ENCODE assay signal across 34 cellular contexts in genomic region chr12:100520048-100520769, GRCh38. TPM values are rescaled to one million over a fixed set of nuclear protein-coding genes. Genes with fewer than 3 reads are reported as not detected.
"Had no signal": no experiment of that assay in that cellular context is flagged by ENCODE, and none has a peak within 500 bp of the region (broad histone marks: within the 10 kb centered on the region; RNA-seq: fewer than 3 reads in every experiment).

No MANE protein-coding gene starts in this region.

- H3K27me3 Mint-ChIP-seq: activated B cell treated with CpG ODN at 0.5 μM for 24 hours had no signal

- H3K4me3 Mint-ChIP-seq: activated B cell treated with CpG ODN at 0.5 μM for 24 hours; activated CD4-positive, alpha-beta memory T cell treated with anti-CD3 and anti-CD28 coated beads for 36 hours; activated naive CD4-positive, alpha-beta T cell treated with anti-CD3 and anti-CD28 coated beads for 36 hours; activated T-cell treated with anti-CD3 and anti-CD28 coated beads, Interleukin-2, amount 50 U/mL, for 4 hours; activated T-helper 1 cell treated with anti-CD3 and anti-CD28 coated beads, Interleukin-12 subunit alpha, Interleukin-12 subunit beta, Interleukin-2, Interleukin-4 antibody, amounts not matched to agents 30 ng/mL and 10 ng/mL and 1 ng/mL, durations not matched to agents 14 hours and 24 hours and 36 hours; brain had no signal

- H3K36me3 Mint-ChIP-seq: activated CD4-positive, alpha-beta memory T cell treated with anti-CD3 and anti-CD28 coated beads for 36 hours; brain had no signal

- FAIRE-seq: astrocyte, bronchial epithelial cell had no signal

- H3K4me1 Mint-ChIP-seq: activated B cell treated with CpG ODN at 0.5 μM for 24 hours, brain had no signal

- H3K9me3 ChIP-seq: adrenal gland had no signal

- ATAC-seq: activated naive CD4-positive, alpha-beta T cell treated with anti-CD3 and anti-CD28 coated beads, Interleukin-2, amount 50 U/mL, for 72 hours; activated T-cell treated with anti-CD3 and anti-CD28 coated beads, Interleukin-2, amount 50 U/mL, for 4 hours had no signal

- H3K4me3 ChIP-seq: adrenal gland had no signal

- H3K9me3 Mint-ChIP-seq: activated naive CD4-positive, alpha-beta T cell treated with anti-CD3 and anti-CD28 coated beads for 36 hours had no signal

- H3K36me3 ChIP-seq: adrenal gland had no signal

- H3K27me3 ChIP-seq: adrenal gland had no signal

- H3K27ac ChIP-seq: VCaP had no signal

- H3K27ac Mint-ChIP-seq: activated B cell treated with CpG ODN at 0.5 μM for 24 hours; activated CD4-positive, alpha-beta memory T cell treated with anti-CD3 and anti-CD28 coated beads for 36 hours; activated naive CD4-positive, alpha-beta T cell treated with anti-CD3 and anti-CD28 coated beads for 36 hours; activated naive CD4-positive, alpha-beta T cell treated with anti-CD3 and anti-CD28 coated beads, Interleukin-2, amount 50 U/mL, for 72 hours; activated T-helper 1 cell treated with anti-CD3 and anti-CD28 coated beads, Interleukin-12 subunit alpha, Interleukin-12 subunit beta, Interleukin-2, Interleukin-4 antibody, amounts not matched to agents 30 ng/mL and 10 ng/mL and 1 ng/mL, durations not matched to agents 14 hours and 24 hours and 36 hours had no signal

- DNase-seq: activated B cell treated with CpG ODN at 0.5 μM for 24 hours; activated CD4-positive, alpha-beta memory T cell treated with anti-CD3 and anti-CD28 coated beads for 36 hours; activated CD4-positive, alpha-beta T cell treated with anti-CD3 and anti-CD28 coated beads for 4 hours; activated CD4-positive, alpha-beta T cell treated with anti-CD3 and anti-CD28 coated beads, Interleukin-2, amount 50 U/mL, for 1 hour; activated CD4-positive, CD25-positive, alpha-beta regulatory T cell treated with anti-CD3 and anti-CD28 coated beads, Interleukin-2, amount 50 U/mL, for 72 hours; activated CD8-positive, alpha-beta memory T cell treated with anti-CD3 and anti-CD28 coated beads, Interleukin-2, amount 50 U/mL, for 4 hours; activated gamma-delta T cell treated with Interleukin-2 at 50 U/mL for 16 hours; activated naive CD4-positive, alpha-beta T cell treated with anti-CD3 and anti-CD28 coated beads for 36 hours; activated T-cell treated with anti-CD3 and anti-CD28 coated beads for 4 hours; activated T-cell treated with anti-CD3 and anti-CD28 coated beads, Interleukin-2, amount 50 U/mL, for 4 hours; adrenal gland; caudate nucleus; NCI-H1105; NCI-H1417 treated with DMSO at 0.1 percent for 48 hours; NCI-H187 treated with DMSO at 0.1 percent for 48 hours; NCI-H2081; NCI-H2171 treated with DMSO at 0.1 percent for 48 hours; NCI-H2227 treated with DMSO at 0.1 percent for 48 hours; NCI-H446; NCI-H510A treated with DMSO at 0.1 percent for 48 hours; NCI-H526 treated with DMSO at 0.1 percent for 48 hours; NCI-H774; NK-92 treated with Interleukin-12 subunit alpha and Interleukin-12 subunit beta, amount 100 ng/mL, for 24 hours; Right ventricle myocardium superior; SW 1271; T-helper 1 cell; T-helper 2 cell; T-helper 9 cell had no signal

RNA-seq across cellular contexts. Expression of gene NR1H4, which starts 46.5 kb away (rescaled TPM):
- total RNA-seq: activated B cell treated with CpG ODN at 0.5 μM for 24 hours; activated CD4-positive, alpha-beta memory T cell treated with anti-CD3 and anti-CD28 coated beads for 36 hours; activated naive CD4-positive, alpha-beta T cell treated with anti-CD3 and anti-CD28 coated beads for 36 hours; activated naive CD4-positive, alpha-beta T cell treated with anti-CD3 and anti-CD28 coated beads, Interleukin-2, amount 50 U/mL, for 72 hours; activated T-helper 1 cell treated with anti-CD3 and anti-CD28 coated beads, Interleukin-12 subunit alpha, Interleukin-12 subunit beta, Interleukin-2, Interleukin-4 antibody, amounts not matched to agents 30 ng/mL and 10 ng/mL and 1 ng/mL, durations not matched to agents 14 hours and 24 hours and 36 hours; astrocyte; bronchial epithelial cell; Right ventricle myocardium superior had no signal

RNA-seq across cellular contexts. Expression of gene GAS2L3, which starts 53.3 kb away (rescaled TPM):
- total RNA-seq: activated T-cell treated with anti-CD3 and anti-CD28 coated beads, Interleukin-2, amount 50 U/mL, for 4 hours had no signal
